ENCODE assay signal across 8 cellular contexts in genomic region chr16:88703486-88704309, GRCh38. TPM values are rescaled to one million over a fixed set of nuclear protein-coding genes. Genes with fewer than 3 reads are reported as not detected.
A peak's percentile ranks its signal among the peaks of the same experiment; 100 is the strongest.
DNase-seq lines count a peak whose midpoint lies in the region; TF ChIP-seq lines count a peak whose summit lies in the region.

No MANE protein-coding gene starts in this region.

- TF ChIP-seq POLR2A in adrenal gland (IDR thresholded peaks at IDR 0.05): no peak

- no peaks in the 10 kb centered on the region for H3K9me3 Mint-ChIP-seq in CD8-positive, alpha-beta memory T cell
- H3K9me3 Mint-ChIP-seq in T-helper 2 cell treated with Interferon-gamma antibody and Interleukin-4, amounts not matched to agents 5 μg/mL and 100 μg/mL, for 36 hours: no peaks in the 10 kb centered on the region

- peaks cover 0 to 4% of the 10 kb centered on the region in 2 donors for H3K27me3 Mint-ChIP-seq in CD8-positive, alpha-beta memory T cell
- H3K27me3 Mint-ChIP-seq in T-helper 2 cell treated with Interferon-gamma antibody and Interleukin-4, amounts not matched to agents 5 μg/mL and 100 μg/mL, for 36 hours (ENCODE audit: low read depth): no peaks in the 10 kb centered on the region

- DNase-seq in CD8-positive, alpha-beta memory T cell: peak; percentile 71 to 90 (median 81)
- peak; percentile 77 for DNase-seq in T-helper 2 cell treated with Interferon-gamma antibody and Interleukin-4, amounts not matched to agents 5 μg/mL and 100 μg/mL, for 36 hours (ENCODE audit: low spot score)
- peak in 3 of 7 donors; percentile 54 to 72 (median 56) for DNase-seq in adrenal gland
- peak in 35 of 49 donors; percentile 21 to 71 (median 42) for DNase-seq in substantia nigra (lab: John Stamatoyannopoulos, UW)
- no peak for DNase-seq in SK-N-DZ (ENCODE audit: low spot score)
- DNase-seq in NCI-H446 (lab: John Stamatoyannopoulos, UW): no peak
- no peak for DNase-seq in superior temporal gyrus (ENCODE audit: extremely low spot score)

- POLR2A ChIA-PET in CD8-positive, alpha-beta memory T cell (lab: Charles Lee): interaction anchor here (0.8 to 4.2 kb wide), 10 partner anchors 12 to 133 kb away, joined by 3 to 26 read pairs (median 3); partner anchors contain the start of gene ZC3H18

- WGBS in adrenal gland, 4 donors: 45 to 78% (median 63%) methylated on average over 2 to 26 of the region's 26 CpGs

- peak overlapping the region; percentile 22 for H3K9ac ChIP-seq in mucosa of stomach (ENCODE audit: low read length)

- peaks cover 49 to 63% (median 57%) of the 10 kb centered on the region in 3 donors for H3K4me1 Mint-ChIP-seq in CD8-positive, alpha-beta memory T cell
- H3K4me1 Mint-ChIP-seq in T-helper 2 cell treated with Interferon-gamma antibody and Interleukin-4, amounts not matched to agents 5 μg/mL and 100 μg/mL, for 36 hours (ENCODE audit: low read depth): peaks cover 43% of the 10 kb centered on the region

- H3K27ac Mint-ChIP-seq in CD8-positive, alpha-beta memory T cell: peak overlapping the region; percentile 94 to 100 (median 99)
- peak overlapping the region; percentile 77 for H3K27ac Mint-ChIP-seq in T-helper 2 cell treated with Interferon-gamma antibody and Interleukin-4, amounts not matched to agents 5 μg/mL and 100 μg/mL, for 36 hours

- H3K27me3 ChIP-seq in CD8-positive, alpha-beta memory T cell (ENCODE audit: insufficient read depth, low read length, poor library complexity, severe bottlenecking): no peaks in the 10 kb centered on the region
- H3K27me3 ChIP-seq in adrenal gland (no peaks in the 10 kb centered on the region), mucosa of stomach (ENCODE audit: control insufficient read depth, insufficient read depth, low read length) (no peaks in the 10 kb centered on the region)

- TF ChIP-seq CTCF in adrenal gland (IDR thresholded peaks at IDR 0.05): no peak

- intact Hi-C loops in adrenal gland (cut with DNase I): no loop called here

- peak overlapping the region; percentile 93 for H3K27ac ChIP-seq in CD8-positive, alpha-beta memory T cell (ENCODE audit: low read depth, low read length)
- H3K27ac ChIP-seq in adrenal gland (peak overlapping the region in 4 of 5 donors; percentile 19 to 97 (median 65)), substantia nigra (ENCODE audit: low read depth, low read length, poor library complexity, severe bottlenecking) (peak overlapping the region; percentile 78)

- CTCF ChIA-PET in CD8-positive, alpha-beta memory T cell (lab: Charles Lee): interaction anchor here (0.8 to 5.9 kb wide), 8 partner anchors 19 to 84 kb away, joined by 3 to 29 read pairs (median 4); partner anchors contain the start of gene MVD

- peaks cover 76% of the 10 kb centered on the region for H3K4me1 ChIP-seq in CD8-positive, alpha-beta memory T cell (ENCODE audit: insufficient read depth, low read length)
- H3K4me1 ChIP-seq in adrenal gland (replicated peaks in 1 of 2): peaks cover 29 to 54% of the 10 kb centered on the region in 2 donors
- peaks cover 20% of the 10 kb centered on the region for H3K4me1 ChIP-seq in mucosa of stomach (ENCODE audit: control insufficient read depth, insufficient read depth, low read length)

- peak overlapping the region; percentile 97 for H3K4me3 ChIP-seq in CD8-positive, alpha-beta memory T cell (ENCODE audit: low read length)
- H3K4me3 ChIP-seq in adrenal gland (no peak overlapping the region), mucosa of stomach (ENCODE audit: low read length) (no peak overlapping the region)

- H3K4me3 Mint-ChIP-seq in CD8-positive, alpha-beta memory T cell: peak overlapping the region; percentile 94 to 97 (median 96)
- peak overlapping the region; percentile 85 for H3K4me3 Mint-ChIP-seq in T-helper 2 cell treated with Interferon-gamma antibody and Interleukin-4, amounts not matched to agents 5 μg/mL and 100 μg/mL, for 36 hours

- peaks cover 0 to 58% (median 0%) of the 10 kb centered on the region in 3 donors for H3K36me3 Mint-ChIP-seq in CD8-positive, alpha-beta memory T cell
- H3K36me3 Mint-ChIP-seq in T-helper 2 cell treated with Interferon-gamma antibody and Interleukin-4, amounts not matched to agents 5 μg/mL and 100 μg/mL, for 36 hours (ENCODE audit: low read depth): peaks cover 40% of the 10 kb centered on the region

- H3K36me3 ChIP-seq in CD8-positive, alpha-beta memory T cell (ENCODE audit: insufficient read depth, low read length): peaks cover 10% of the 10 kb centered on the region
- H3K36me3 ChIP-seq in adrenal gland (replicated peaks in 1 of 2): peaks cover 0 to 16% of the 10 kb centered on the region in 2 donors
- H3K36me3 ChIP-seq in mucosa of stomach (ENCODE audit: control insufficient read depth, insufficient read depth, low read length): no peaks in the 10 kb centered on the region

- no peaks in the 10 kb centered on the region for H3K9me3 ChIP-seq in CD8-positive, alpha-beta memory T cell (ENCODE audit: low read length)
- H3K9me3 ChIP-seq in adrenal gland (replicated peaks in 1 of 3) (no peaks in the 10 kb centered on the region), mucosa of stomach (ENCODE audit: control insufficient read depth, low read length) (no peaks in the 10 kb centered on the region)

RNA-seq across cellular contexts. Expression of gene RNF166, which starts 2.5 kb away (rescaled TPM):
- 10 to 100 TPM; 51.7 to 56.2 TPM for total RNA-seq in CD8-positive, alpha-beta memory T cell
- 122 TPM for polyA plus RNA-seq in CD8-positive, alpha-beta memory T cell
- 10 to 100 TPM; 11.3 to 40.6 (median 31.1) TPM for total RNA-seq in adrenal gland
- 10 to 100 TPM in 2 of 3 donors, 1 to 10 TPM in 1; 3.0 to 86.3 (median 25.1) TPM for polyA plus RNA-seq in adrenal gland
- polyA plus RNA-seq in SK-N-DZ (2014; cell fraction: cytosol; rRNA removed): 50.9 and 65.7 TPM in 2 replicates
- 115 and 130 TPM in 2 replicates for polyA plus RNA-seq in SK-N-DZ (2014; cell fraction: nucleus; rRNA removed)

RNA-seq across cellular contexts. Expression of gene CTU2, which starts 2.6 kb away (rescaled TPM):
- total RNA-seq in CD8-positive, alpha-beta memory T cell: 10 to 100 TPM; 68.6 to 69.0 TPM
- polyA plus RNA-seq in CD8-positive, alpha-beta memory T cell: 21.6 TPM
- 10 to 100 TPM in 5 of 8 donors, 1 to 10 TPM in 3; 8.0 to 24.7 (median 14.0) TPM for total RNA-seq in adrenal gland
- polyA plus RNA-seq in adrenal gland: 10 to 100 TPM in 2 of 3 donors, 1 to 10 TPM in 1; 3.6 to 43.8 (median 32.5) TPM
- polyA plus RNA-seq in SK-N-DZ (2014; cell fraction: cytosol; rRNA removed): 31.8 and 36.8 TPM in 2 replicates
- 56.6 and 109 TPM in 2 replicates for polyA plus RNA-seq in SK-N-DZ (2014; cell fraction: nucleus; rRNA removed)

RNA-seq across cellular contexts. Expression of gene SNAI3, which starts 17.4 kb away (rescaled TPM):
- total RNA-seq in CD8-positive, alpha-beta memory T cell: 1 to 10 TPM; 2.2 to 2.8 TPM
- 13.5 TPM for polyA plus RNA-seq in CD8-positive, alpha-beta memory T cell
- total RNA-seq in adrenal gland: 1 to 10 TPM in 1 of 8 donors, under 1 TPM in 5, not detected in 2; 0.35 to 1.7 (median 0.66) TPM
- polyA plus RNA-seq in adrenal gland: 1 to 10 TPM in 1 of 3 donors, under 1 TPM in 2; 0.11 to 2.1 (median 0.44) TPM
- polyA plus RNA-seq in SK-N-DZ (2014; cell fraction: cytosol; rRNA removed): 0.22 and 0.82 TPM in 2 replicates
- polyA plus RNA-seq in SK-N-DZ (2014; cell fraction: nucleus; rRNA removed): 0.16 and 0.21 TPM in 2 replicates

RNA-seq across cellular contexts. Expression of gene MVD, which starts 40.8 kb away (rescaled TPM):
- 10 to 100 TPM; 58.0 to 59.7 TPM for total RNA-seq in CD8-positive, alpha-beta memory T cell
- polyA plus RNA-seq in CD8-positive, alpha-beta memory T cell: 25.6 TPM
- 100 to 1,000 TPM in 1 of 8 donors, 10 to 100 TPM in 7; 25.6 to 293 (median 34.6) TPM for total RNA-seq in adrenal gland
- polyA plus RNA-seq in adrenal gland: 100 to 1,000 TPM in 1 of 3 donors, 10 to 100 TPM in 2; 60.7 to 257 (median 66.9) TPM
- 79.6 and 90.5 TPM in 2 replicates for polyA plus RNA-seq in SK-N-DZ (2014; cell fraction: cytosol; rRNA removed)
- polyA plus RNA-seq in SK-N-DZ (2014; cell fraction: nucleus; rRNA removed): 223 and 279 TPM in 2 replicates

RNA-seq across cellular contexts. Expression of gene CYBA, which starts 52.8 kb away (rescaled TPM):
- total RNA-seq in CD8-positive, alpha-beta memory T cell: 100 to 1,000 TPM; 208 to 237 TPM
- polyA plus RNA-seq in CD8-positive, alpha-beta memory T cell: 1,129 TPM
- 100 to 1,000 TPM in 7 of 8 donors, 10 to 100 TPM in 1; 81.7 to 374 (median 155) TPM for total RNA-seq in adrenal gland
- 100 to 1,000 TPM in 2 of 3 donors, 10 to 100 TPM in 1; 19.6 to 271 (median 258) TPM for polyA plus RNA-seq in adrenal gland
- polyA plus RNA-seq in SK-N-DZ (2014; cell fraction: cytosol; rRNA removed): 87.8 and 89.4 TPM in 2 replicates
- polyA plus RNA-seq in SK-N-DZ (2014; cell fraction: nucleus; rRNA removed): 94.7 and 97.2 TPM in 2 replicates

Comparison
In these comparisons a context has a peak if more than half of its experiments do, and no peak if none do; other contexts are left out.
1. DNase-seq: peak in CD8-positive, alpha-beta memory T cell (5 of 5), T-helper 2 cell treated with Interferon-gamma antibody and Interleukin-4, amounts not matched to agents 5 μg/mL and 100 μg/mL, for 36 hours (single experiment) and substantia nigra (35 of 49); none in SK-N-DZ (single experiment), NCI-H446 (0 of 2) and superior temporal gyrus (single experiment).
2. Peak in every context shown above with its lines, with median percentiles within 50 percentile points of each other: H3K27ac ChIP-seq.